ENCODE assay signal across 20 cellular contexts in genomic region chr12:132872975-132873421, GRCh38. TPM values are rescaled to one million over a fixed set of nuclear protein-coding genes. Genes with fewer than 3 reads are reported as not detected.
DNase-seq lines count a peak whose midpoint lies in the region; ATAC-seq and TF ChIP-seq lines count a peak whose summit lies in the region.
"Had no signal": no experiment of that assay in that cellular context is flagged by ENCODE, and none has a peak within 500 bp of the region (broad histone marks: within the 10 kb centered on the region; RNA-seq: fewer than 3 reads in every experiment).

No MANE protein-coding gene starts in this region.

- H3K4me3 Mint-ChIP-seq in activated naive CD4-positive, alpha-beta T cell treated with anti-CD3 and anti-CD28 coated beads for 36 hours = no peak overlapping the region
- H3K4me3 Mint-ChIP-seq in endodermal cell = no peak overlapping the region
- H3K4me3 Mint-ChIP-seq in stimulated activated naive CD8-positive, alpha-beta T cell treated with anti-CD3 and anti-CD28 coated beads, Interleukin-15, amount 100 ng/mL, for 72 hours = peak overlapping the region; percentile 49 to 70
- H3K4me3 Mint-ChIP-seq: dendritic cell treated with granulocyte-macrophage colony-stimulating factor and Interleukin-4, amounts not matched to agents 40 ng/mL and 50 ng/mL, for 4 days had no signal

- no peaks in the 10 kb centered on the region for H3K4me1 ChIP-seq in endodermal cell (ENCODE audit: control insufficient read depth, insufficient read depth, low read length)
- H3K4me1 ChIP-seq: Caco-2, esophagus squamous epithelium, sigmoid colon had no signal

- H3K9ac ChIP-seq in endodermal cell (ENCODE audit: extremely low read depth, low read length, poor library complexity, severe bottlenecking) = no peak overlapping the region

- H3K9me3 ChIP-seq in endodermal cell (ENCODE audit: control insufficient read depth, low read length) = no peaks in the 10 kb centered on the region
- H3K9me3 ChIP-seq: Caco-2, esophagus squamous epithelium, MG63, sigmoid colon had no signal

- H3K4me3 ChIP-seq in endodermal cell (ENCODE audit: low read length) = no peak overlapping the region
- H3K4me3 ChIP-seq: esophagus squamous epithelium, MG63, sigmoid colon had no signal

- peak overlapping the region; percentile 53 for H3K27ac Mint-ChIP-seq in activated naive CD4-positive, alpha-beta T cell treated with anti-CD3 and anti-CD28 coated beads for 36 hours
- H3K27ac Mint-ChIP-seq in endodermal cell = peak overlapping the region; percentile 35
- H3K27ac Mint-ChIP-seq in stimulated activated naive CD8-positive, alpha-beta T cell treated with anti-CD3 and anti-CD28 coated beads, Interleukin-15, amount 100 ng/mL, for 72 hours = peak overlapping the region in 1 of 2 donors; percentile 84
- H3K27ac Mint-ChIP-seq: dendritic cell treated with granulocyte-macrophage colony-stimulating factor and Interleukin-4, amounts not matched to agents 40 ng/mL and 50 ng/mL, for 4 days had no signal

- intact Hi-C loops in activated naive CD4-positive, alpha-beta T cell treated with anti-CD3 and anti-CD28 coated beads for 36 hours (cut with micrococcal nuclease) = no loop called here

- WGBS in endodermal cell (ENCODE audit: insufficient coverage in 1 of 2, insufficient read length in 1 of 2), 2 experiments = 86 to 89% methylated on average over 12 of the region's 12 CpGs

- H3K4me1 Mint-ChIP-seq in activated naive CD4-positive, alpha-beta T cell treated with anti-CD3 and anti-CD28 coated beads for 36 hours (ENCODE audit: low read depth) = peaks cover 17% of the 10 kb centered on the region
- H3K4me1 Mint-ChIP-seq in endodermal cell = no peaks in the 10 kb centered on the region
- peaks cover 34% of the 10 kb centered on the region for H3K4me1 Mint-ChIP-seq in stimulated activated naive CD8-positive, alpha-beta T cell treated with anti-CD3 and anti-CD28 coated beads, Interleukin-15, amount 100 ng/mL, for 72 hours

- H3K9me3 Mint-ChIP-seq in activated naive CD4-positive, alpha-beta T cell treated with anti-CD3 and anti-CD28 coated beads for 36 hours = no peaks in the 10 kb centered on the region
- H3K9me3 Mint-ChIP-seq in endodermal cell = no peaks in the 10 kb centered on the region
- H3K9me3 Mint-ChIP-seq in stimulated activated naive CD8-positive, alpha-beta T cell treated with anti-CD3 and anti-CD28 coated beads, Interleukin-15, amount 100 ng/mL, for 72 hours = no peaks in the 10 kb centered on the region

- H3K27ac ChIP-seq in endodermal cell (ENCODE audit: low read depth, low read length) = no peak overlapping the region
- H3K27ac ChIP-seq: esophagus squamous epithelium, neutrophil, sigmoid colon had no signal

- peak; percentile 86 for ATAC-seq in stimulated activated naive CD8-positive, alpha-beta T cell treated with anti-CD3 and anti-CD28 coated beads, Interleukin-15, amount 100 ng/mL, for 72 hours
- ATAC-seq: HepG2 had no signal

- H3K27me3 ChIP-seq in endodermal cell (ENCODE audit: control insufficient read depth, insufficient read depth, low read length, poor library complexity, severe bottlenecking) = no peaks in the 10 kb centered on the region
- H3K27me3 ChIP-seq: esophagus squamous epithelium, MG63, neutrophil, sigmoid colon had no signal

- peak; percentile 21 for DNase-seq in activated naive CD4-positive, alpha-beta T cell treated with anti-CD3 and anti-CD28 coated beads for 36 hours
- no peak for DNase-seq in activated naive CD4-positive, alpha-beta T cell treated with Interleukin-2 at 50 U/mL for 16 hours
- peak; percentile 32 for DNase-seq in activated T-cell treated with anti-CD3 and anti-CD28 coated beads, Interleukin-2, amount 50 U/mL, for 1 hour
- DNase-seq in endodermal cell = no peak
- DNase-seq in stimulated activated naive CD8-positive, alpha-beta T cell treated with anti-CD3 and anti-CD28 coated beads, Interleukin-15, amount 100 ng/mL, for 72 hours = peak; percentile 33 to 43
- no peak for DNase-seq in kidney glomerular epithelial cell (lab: John Stamatoyannopoulos, UW)
- DNase-seq in putamen (ENCODE audit: low spot score) = no peak
- no peak for DNase-seq in COLO668 (lab: John Stamatoyannopoulos, UW; ENCODE audit: unreplicated experiment)
- DNase-seq: activated CD8-positive, alpha-beta memory T cell treated with anti-CD3 and anti-CD28 coated beads, Interleukin-2, amount 50 U/mL, for 48 hours; Caco-2; esophagus squamous epithelium; H7; MG63; NCI-H2029; NCI-H510A treated with DMSO at 0.1 percent for 48 hours; sigmoid colon; stimulated activated CD4-positive, alpha-beta T cell treated with anti-CD3 and anti-CD28 coated beads, Interleukin-4, amount 100 ng/mL, for 4 hours had no signal

- TF ChIP-seq CTCF in endodermal cell (conservative IDR thresholded peaks at IDR 0.05) = no peak

- H3K36me3 Mint-ChIP-seq in activated naive CD4-positive, alpha-beta T cell treated with anti-CD3 and anti-CD28 coated beads for 36 hours (ENCODE audit: low read depth) = peaks cover 34% of the 10 kb centered on the region
- peaks cover 63% of the 10 kb centered on the region for H3K36me3 Mint-ChIP-seq in endodermal cell (ENCODE audit: low read depth)

- H3K36me3 ChIP-seq in endodermal cell (ENCODE audit: control insufficient read depth, insufficient read depth, low read length) = peaks cover 63% of the 10 kb centered on the region

- H3K27me3 Mint-ChIP-seq in activated naive CD4-positive, alpha-beta T cell treated with anti-CD3 and anti-CD28 coated beads for 36 hours (ENCODE audit: low read depth) = no peaks in the 10 kb centered on the region
- H3K27me3 Mint-ChIP-seq in endodermal cell (ENCODE audit: insufficient read depth) = no peaks in the 10 kb centered on the region
- no peaks in the 10 kb centered on the region for H3K27me3 Mint-ChIP-seq in stimulated activated naive CD8-positive, alpha-beta T cell treated with anti-CD3 and anti-CD28 coated beads, Interleukin-15, amount 100 ng/mL, for 72 hours
- H3K27me3 Mint-ChIP-seq: dendritic cell treated with granulocyte-macrophage colony-stimulating factor and Interleukin-4, amounts not matched to agents 40 ng/mL and 50 ng/mL, for 4 days had no signal

- CTCF ChIA-PET in activated naive CD4-positive, alpha-beta T cell treated with anti-CD3 and anti-CD28 coated beads for 36 hours (lab: Charles Lee) = no interaction called here

RNA-seq across cellular contexts. Expression of gene CHFR, which starts 14.4 kb away (rescaled TPM):
- 10 to 100 TPM; 27.2 to 32.8 TPM for total RNA-seq in activated naive CD4-positive, alpha-beta T cell treated with anti-CD3 and anti-CD28 coated beads for 36 hours
- 10 to 100 TPM; 57.0 to 80.4 TPM for total RNA-seq in endodermal cell
- 33.9 TPM for polyA plus RNA-seq in endodermal cell (2013, experiment 1 of 2)
- 33.5 TPM for polyA plus RNA-seq in endodermal cell (2013, experiment 2 of 2)

RNA-seq across cellular contexts. Expression of gene GOLGA3, which starts 44.3 kb away (rescaled TPM):
- 10 to 100 TPM; 25.2 to 29.1 TPM for total RNA-seq in activated naive CD4-positive, alpha-beta T cell treated with anti-CD3 and anti-CD28 coated beads for 36 hours
- total RNA-seq in endodermal cell = 10 to 100 TPM; 38.2 to 43.5 TPM
- 18.0 TPM for polyA plus RNA-seq in endodermal cell (2013, experiment 1 of 2)
- polyA plus RNA-seq in endodermal cell (2013, experiment 2 of 2) = 18.4 TPM

Comparison
In these comparisons a context has a peak if more than half of its experiments do, and no peak if none do; other contexts are left out.
1. DNase-seq: peak in activated naive CD4-positive, alpha-beta T cell treated with anti-CD3 and anti-CD28 coated beads for 36 hours (single experiment), activated T-cell treated with anti-CD3 and anti-CD28 coated beads, Interleukin-2, amount 50 U/mL, for 1 hour (single experiment) and stimulated activated naive CD8-positive, alpha-beta T cell treated with anti-CD3 and anti-CD28 coated beads, Interleukin-15, amount 100 ng/mL, for 72 hours (2 of 2); none in activated naive CD4-positive, alpha-beta T cell treated with Interleukin-2 at 50 U/mL for 16 hours (single experiment), endodermal cell (single experiment), kidney glomerular epithelial cell (single experiment), putamen (single experiment) and COLO668 (single experiment).
2. H3K4me3 Mint-ChIP-seq: peak in stimulated activated naive CD8-positive, alpha-beta T cell treated with anti-CD3 and anti-CD28 coated beads, Interleukin-15, amount 100 ng/mL, for 72 hours (2 of 2); none in activated naive CD4-positive, alpha-beta T cell treated with anti-CD3 and anti-CD28 coated beads for 36 hours (single experiment) and endodermal cell (single experiment).